8 cellular contexts compared by ENCODE assay signal in the genomic region with DNA sequence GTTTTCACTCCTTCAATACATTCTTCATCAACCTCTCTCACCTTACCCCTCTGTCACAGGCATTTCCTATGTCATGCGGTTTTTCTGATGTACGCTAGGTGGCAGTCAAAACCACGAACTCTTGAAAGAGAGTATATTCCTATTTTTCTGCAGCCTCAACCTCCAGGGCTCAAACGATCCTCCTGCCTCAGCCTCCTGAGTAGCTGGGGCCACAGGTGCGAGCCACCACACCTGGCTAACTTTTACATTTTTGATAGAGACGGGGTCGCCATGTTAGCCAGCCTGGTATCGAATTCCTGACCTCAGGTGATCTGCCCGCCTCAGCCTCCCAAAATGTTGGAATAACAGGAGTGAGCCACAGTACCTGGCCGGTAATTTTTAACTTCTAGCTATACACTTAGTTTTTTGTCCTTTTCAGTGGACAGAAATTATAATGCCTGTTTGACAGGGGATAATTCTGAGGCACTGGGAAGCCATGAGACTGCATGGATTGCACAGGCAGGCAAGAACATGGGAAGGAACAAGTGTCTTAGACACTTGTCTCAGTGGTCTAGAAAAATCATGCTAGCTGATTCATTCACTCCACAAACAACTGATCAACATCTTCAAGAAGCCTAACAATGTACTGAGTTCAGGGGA. TPM values are rescaled to one million over a fixed set of nuclear protein-coding genes. Genes with fewer than 3 reads are reported as not detected.
A peak's percentile ranks its signal among the peaks of the same experiment; 100 is the strongest.
DNase-seq lines count a peak whose midpoint lies in the region; ATAC-seq and TF ChIP-seq lines count a peak whose summit lies in the region.

No MANE protein-coding gene starts in this region.

- H3K27ac ChIP-seq in SJCRH30 (no peak overlapping the region), stomach (no peak overlapping the region)

- no peaks in the 10 kb centered on the region for H3K27me3 ChIP-seq in SJCRH30
- H3K27me3 ChIP-seq in stomach: no peaks in the 10 kb centered on the region

- TF ChIP-seq CTCF in LNCaP clone FGC (IDR thresholded peaks at IDR 0.05; ENCODE audit: control insufficient read depth, extremely low read depth, insufficient read depth): peak; percentile 58
- peak; percentile 78 to 85 for TF ChIP-seq CTCF in brain (conservative IDR thresholded peaks at IDR 0.05)
- peak in 5 of 7 experiments; percentile 58 to 82 (median 71) for TF ChIP-seq CTCF in stomach (IDR thresholded peaks at IDR 0.05)

- WGBS in stomach, 5 donors: 29 to 34% (median 32%) methylated on average over 10 of the region's 10 CpGs

- intact Hi-C loops in stomach (cut with DNase I; ENCODE audit: low total_unique reads): loop anchor here (5.0 kb wide), 1 partner anchor 33 kb away; no protein-coding TSS in a partner anchor

- H3K4me1 ChIP-seq in SJCRH30: no peaks in the 10 kb centered on the region
- H3K4me1 ChIP-seq in stomach: peaks cover 0 to 14% (median 3%) of the 10 kb centered on the region in 4 donors

- H3K4me1 Mint-ChIP-seq in brain: peaks cover 10% of the 10 kb centered on the region

- H3K36me3 ChIP-seq in SJCRH30 (no peaks in the 10 kb centered on the region), stomach (no peaks in the 10 kb centered on the region)

- H3K4me3 ChIP-seq in LNCaP clone FGC (ENCODE audit: low read depth, low read length): no peak overlapping the region
- H3K4me3 ChIP-seq in SJCRH30: no peak overlapping the region
- H3K4me3 ChIP-seq in stomach: no peak overlapping the region

- peak overlapping the region in 2 of 5 experiments; percentile 61 for H3K27ac Mint-ChIP-seq in brain

- no peak for TF ChIP-seq POLR2A in stomach (IDR thresholded peaks at IDR 0.05)

- peaks cover 10% of the 10 kb centered on the region for H3K27me3 Mint-ChIP-seq in brain

- H3K9me3 Mint-ChIP-seq in brain: no peaks in the 10 kb centered on the region

- H3K4me3 Mint-ChIP-seq in brain: peak overlapping the region in 1 of 5 experiments; percentile 39

- ATAC-seq in GM21528 (IDR thresholded peaks at IDR 0.05; ENCODE audit: low FRiP score, unreplicated experiment): no peak

- TF ChIP-seq EP300 in stomach (IDR thresholded peaks at IDR 0.05): no peak

- H3K9me3 ChIP-seq in SJCRH30 (replicated peaks) (no peaks in the 10 kb centered on the region), stomach (no peaks in the 10 kb centered on the region)

- DNase-seq in EH (ENCODE audit: low read depth) (peak; percentile 61), LNCaP clone FGC (ENCODE audit: low read depth) (no peak), SJCRH30 (peak; percentile 11 to 67), kidney glomerular epithelial cell (lab: John Stamatoyannopoulos, UW) (peak; percentile 51), stomach (no peak), GF-D8 (lab: John Stamatoyannopoulos, UW) (no peak)

- no peaks in the 10 kb centered on the region for H3K36me3 Mint-ChIP-seq in brain

RNA-seq across cellular contexts. Expression of gene HFE, which starts 22.5 kb away (rescaled TPM):
- total RNA-seq in SJCRH30 (2014; rRNA removed; shearing (Covaris generic)): 0.33 and 0.67 TPM in 2 replicates
- polyA plus RNA-seq in brain (ENCODE audit: insufficient read depth, low read depth, low replicate concordance) (1.6 TPM), stomach (1 to 10 TPM; 1.5 to 3.7 (median 3.5) TPM)
- total RNA-seq in stomach: 1 to 10 TPM; 3.5 to 8.2 (median 4.5) TPM

Comparison
In these comparisons a context has a peak if more than half of its experiments do, and no peak if none do; other contexts are left out.
1. DNase-seq: peak in EH (single experiment), SJCRH30 (2 of 2) and kidney glomerular epithelial cell (single experiment); none in LNCaP clone FGC (single experiment), stomach (single experiment) and GF-D8 (single experiment).
2. Peak in every context shown above with its lines, with median percentiles within 50 percentile points of each other: CTCF ChIP-seq.